1 cellular context compared by ENCODE assay signal in the genomic region with DNA sequence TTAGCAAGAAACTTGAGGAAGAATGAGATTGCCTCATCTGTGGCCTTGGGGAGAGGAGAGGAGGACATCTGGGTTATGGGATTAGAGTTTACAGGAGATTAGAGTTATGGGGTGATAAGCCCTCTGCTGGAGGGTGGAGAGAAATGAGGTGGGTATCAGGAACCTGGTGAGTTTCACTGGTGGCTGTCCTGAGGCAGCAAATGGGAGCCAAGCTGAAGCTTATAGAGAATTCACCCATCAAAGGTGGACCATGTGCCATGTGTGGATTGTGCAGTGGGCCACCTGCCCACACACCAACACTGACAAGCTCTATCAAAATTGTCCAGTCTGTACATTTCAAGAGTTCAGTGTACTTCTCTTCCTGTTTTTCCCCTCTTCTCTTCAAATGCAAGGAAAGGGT.
TF ChIP-seq lines count a peak whose summit lies in the region.

No MANE protein-coding gene starts in this region.

TF ChIP-seq in GM12878, 131 proteins besides CTCF, POLR2A, EP300 and RAD21:
- TF ChIP-seq CEBPB (IDR thresholded peaks at IDR 0.05; ENCODE audit: borderline replicate concordance in 1 of 2, low read depth in 2 of 2, low read length in 2 of 2) (no peak), SIX5 (IDR thresholded peaks at IDR 0.05; ENCODE audit: low read depth, low read length, severe bottlenecking) (no peak), TBL1XR1 (IDR thresholded peaks at IDR 0.05; ENCODE audit: low read depth, low read length) (no peak), MEF2B (IDR thresholded peaks at IDR 0.05; ENCODE audit: partially characterized antibody, poor library complexity, severe bottlenecking) (no peak)
- TF ChIP-seq, protein P1, sequence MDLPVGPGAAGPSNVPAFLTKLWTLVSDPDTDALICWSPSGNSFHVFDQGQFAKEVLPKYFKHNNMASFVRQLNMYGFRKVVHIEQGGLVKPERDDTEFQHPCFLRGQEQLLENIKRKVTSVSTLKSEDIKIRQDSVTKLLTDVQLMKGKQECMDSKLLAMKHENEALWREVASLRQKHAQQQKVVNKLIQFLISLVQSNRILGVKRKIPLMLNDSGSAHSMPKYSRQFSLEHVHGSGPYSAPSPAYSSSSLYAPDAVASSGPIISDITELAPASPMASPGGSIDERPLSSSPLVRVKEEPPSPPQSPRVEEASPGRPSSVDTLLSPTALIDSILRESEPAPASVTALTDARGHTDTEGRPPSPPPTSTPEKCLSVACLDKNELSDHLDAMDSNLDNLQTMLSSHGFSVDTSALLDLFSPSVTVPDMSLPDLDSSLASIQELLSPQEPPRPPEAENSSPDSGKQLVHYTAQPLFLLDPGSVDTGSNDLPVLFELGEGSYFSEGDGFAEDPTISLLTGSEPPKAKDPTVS (IDR thresholded peaks at IDR 0.05; ENCODE audit: low read depth, low read length) = no peak
